15 cellular contexts compared by ENCODE assay signal in genomic region chr7:104327963-104328307, GRCh38. TPM values are rescaled to one million over a fixed set of nuclear protein-coding genes. Genes with fewer than 3 reads are reported as not detected.
DNase-seq lines count a peak whose midpoint lies in the region; ATAC-seq and TF ChIP-seq lines count a peak whose summit lies in the region.
"Had no signal": no experiment of that assay in that cellular context is flagged by ENCODE, and none has a peak within 500 bp of the region (broad histone marks: within the 10 kb centered on the region; RNA-seq: fewer than 3 reads in every experiment).

No MANE protein-coding gene starts in this region.

- dilution Hi-C loops in IMR-90 (cut with HindIII; ENCODE audit: low sequenced_read_pairs, unreplicated experiment) = no loop called here

- H3K27ac Mint-ChIP-seq in endodermal cell = no peak overlapping the region
- H3K27ac Mint-ChIP-seq: activated CD8-positive, alpha-beta T cell treated with anti-CD3 and anti-CD28 coated beads for 36 hours had no signal

- CTCF ChIA-PET in IMR-90 (lab: Yijun Ruan, JAX) = no interaction called here

- H3K4ac ChIP-seq in IMR-90 (ENCODE audit: low read depth, low read length) = no peak overlapping the region

- H3K36me3 Mint-ChIP-seq in endodermal cell (ENCODE audit: low read depth) = no peaks in the 10 kb centered on the region

- no peak overlapping the region for H2BK15ac ChIP-seq in IMR-90 (ENCODE audit: low read depth, low read length)

- peaks cover 6% of the 10 kb centered on the region for H3K4me1 Mint-ChIP-seq in endodermal cell

- H3K9me3 ChIP-seq in IMR-90 (ENCODE audit: control insufficient read depth, insufficient read depth, low read length) = no peaks in the 10 kb centered on the region
- H3K9me3 ChIP-seq in endodermal cell (ENCODE audit: control insufficient read depth, low read length) = no peaks in the 10 kb centered on the region
- no peaks in the 10 kb centered on the region for H3K9me3 ChIP-seq in mucosa of rectum (ENCODE audit: control insufficient read depth in 2 of 2, low read length in 2 of 2)
- H3K9me3 ChIP-seq: heart left ventricle had no signal

- TF ChIP-seq RAD21 in IMR-90 (IDR thresholded peaks at IDR 0.05; ENCODE audit: low read length) = no peak

- no peak for TF ChIP-seq CTCF in IMR-90 (conservative IDR thresholded peaks at IDR 0.05; ENCODE audit: low read depth, low read length)
- no peak for TF ChIP-seq CTCF in endodermal cell (conservative IDR thresholded peaks at IDR 0.05)

- peak overlapping the region; percentile 39 for H2AK9ac ChIP-seq in IMR-90 (replicated peaks; ENCODE audit: low read depth, low read length, poor library complexity)

- H4K20me1 ChIP-seq in IMR-90 (ENCODE audit: insufficient read depth, low read length) = no peaks in the 10 kb centered on the region

- no peak overlapping the region for H3K56ac ChIP-seq in IMR-90 (ENCODE audit: extremely low read depth, insufficient read depth, low read length)

- H3K4me1 ChIP-seq in IMR-90 (ENCODE audit: control insufficient read depth, insufficient read depth, low read length) (peaks cover 2% of the 10 kb centered on the region; the same call in 1 of the 2 replicates), endodermal cell (ENCODE audit: control insufficient read depth, insufficient read depth, low read length) (no peaks in the 10 kb centered on the region), mucosa of rectum (ENCODE audit: control insufficient read depth in 2 of 2, insufficient read depth in 2 of 2, low read length in 2 of 2) (no peaks in the 10 kb centered on the region)
- H3K4me1 ChIP-seq: parathyroid adenoma had no signal

- no peaks in the 10 kb centered on the region for H3K9me1 ChIP-seq in IMR-90 (ENCODE audit: insufficient read depth, low read length)

- no peaks in the 10 kb centered on the region for H3K79me1 ChIP-seq in IMR-90 (ENCODE audit: low read depth in 1 of 2, low read length in 2 of 2)

- POLR2A ChIA-PET in IMR-90 (lab: Charles Lee; ENCODE audit: unreplicated experiment) = no interaction called here

- no peak overlapping the region for H2AK5ac ChIP-seq in IMR-90 (ENCODE audit: low read depth, low read length)

- H3K36me3 ChIP-seq in IMR-90 (ENCODE audit: control insufficient read depth, insufficient read depth, low read length) (no peaks in the 10 kb centered on the region), endodermal cell (ENCODE audit: control insufficient read depth, insufficient read depth, low read length) (no peaks in the 10 kb centered on the region), mucosa of rectum (ENCODE audit: control insufficient read depth in 2 of 2, insufficient read depth in 2 of 2, low read length in 2 of 2) (no peaks in the 10 kb centered on the region)
- H3K36me3 ChIP-seq: heart left ventricle had no signal

- peak overlapping the region; percentile 19 for H2AFZ ChIP-seq in IMR-90 (replicated peaks; ENCODE audit: low read length, poor library complexity)
- H2AFZ ChIP-seq: parathyroid adenoma had no signal

- peak overlapping the region; percentile 49 for H3K4me3 Mint-ChIP-seq in endodermal cell
- H3K4me3 Mint-ChIP-seq: activated CD8-positive, alpha-beta T cell treated with anti-CD3 and anti-CD28 coated beads for 36 hours had no signal

- H3K23ac ChIP-seq in IMR-90 (ENCODE audit: low read depth, low read length) = no peak overlapping the region

- H2BK5ac ChIP-seq in IMR-90 (ENCODE audit: low read depth, low read length, poor library complexity, severe bottlenecking) = no peak overlapping the region

- peak overlapping the region; percentile 67; the same call in 1 of the 2 replicates for H3K4me2 ChIP-seq in IMR-90 (ENCODE audit: low read depth, low read length)

- H3K4me3 ChIP-seq in IMR-90 (ENCODE audit: insufficient read depth, low read depth, low read length) (no peak overlapping the region; the same call in 1 of the 2 replicates), endodermal cell (ENCODE audit: low read length) (peak overlapping the region; percentile 45), mucosa of rectum (ENCODE audit: low read length in 2 of 2) (peak overlapping the region; percentile 26 to 30)

- H3K9me3 Mint-ChIP-seq in endodermal cell = no peaks in the 10 kb centered on the region
- H3K9me3 Mint-ChIP-seq: activated CD8-positive, alpha-beta T cell treated with anti-CD3 and anti-CD28 coated beads for 36 hours had no signal

- peaks cover 31% of the 10 kb centered on the region for H3K27me3 ChIP-seq in IMR-90 (ENCODE audit: control insufficient read depth, insufficient read depth, low read length)
- peaks cover 97% of the 10 kb centered on the region for H3K27me3 ChIP-seq in endodermal cell (ENCODE audit: control insufficient read depth, insufficient read depth, low read length, poor library complexity, severe bottlenecking)
- peaks cover 27 to 28% of the 10 kb centered on the region in 2 donors for H3K27me3 ChIP-seq in mucosa of rectum (ENCODE audit: control insufficient read depth in 2 of 2, insufficient read depth in 2 of 2, low read length in 2 of 2)

- TF ChIP-seq POLR2A in IMR-90 (IDR thresholded peaks at IDR 0.05; ENCODE audit: low read depth, low read length) = no peak

- no peak overlapping the region for H3K27ac ChIP-seq in IMR-90 (ENCODE audit: insufficient read depth, low read length)
- no peak overlapping the region for H3K27ac ChIP-seq in endodermal cell (ENCODE audit: low read depth, low read length)
- H3K27ac ChIP-seq in mucosa of rectum (ENCODE audit: low read depth in 2 of 2, low read length in 2 of 2) = no peak overlapping the region
- H3K27ac ChIP-seq: heart left ventricle, parathyroid adenoma had no signal

- H3K27me3 Mint-ChIP-seq in endodermal cell (ENCODE audit: insufficient read depth) = peaks cover 95% of the 10 kb centered on the region

- no peak overlapping the region for H4K8ac ChIP-seq in IMR-90 (ENCODE audit: low read depth in 2 of 2, low read length in 2 of 2)

- H3K14ac ChIP-seq in IMR-90 (replicated peaks; ENCODE audit: low read depth, low read length) = no peak overlapping the region

- no peak overlapping the region for H4K91ac ChIP-seq in IMR-90 (ENCODE audit: insufficient read depth, low read depth, low read length)

- H2BK20ac ChIP-seq in IMR-90 (ENCODE audit: low read depth, low read length) = no peak overlapping the region

- intact Hi-C loops in IMR-90 (cut with micrococcal nuclease) = no loop called here

- in situ Hi-C loops in IMR-90 (cut with MboI; ENCODE audit: low sequenced_read_pairs) = no loop called here

- H4K5ac ChIP-seq in IMR-90 (ENCODE audit: low read depth, low read length) = no peak overlapping the region

- no peak overlapping the region for H2BK120ac ChIP-seq in IMR-90 (ENCODE audit: low read depth, low read length)

- DNase-seq in COLO668 (lab: John Stamatoyannopoulos, UW; ENCODE audit: unreplicated experiment) (peak; percentile 14), IMR-90 (no peak), endodermal cell (no peak), NCI-H1048 (lab: John Stamatoyannopoulos, UW) (no peak), activated T-cell treated with anti-CD3 and anti-CD28 coated beads for 4 hours (no peak)
- no peak for DNase-seq in effector CD8-positive, alpha-beta T cell (lab: John Stamatoyannopoulos, UW)
- DNase-seq: activated effector memory CD4-positive, alpha-beta T cell treated with Interleukin-2 at 50 U/mL for 16 hours; AML-193; Right ventricle myocardium superior; trophoblast cell had no signal

- H3K9ac ChIP-seq in IMR-90 (ENCODE audit: low read depth, low read length) (no peak overlapping the region), endodermal cell (ENCODE audit: extremely low read depth, low read length, poor library complexity, severe bottlenecking) (no peak overlapping the region), mucosa of rectum (ENCODE audit: low read depth in 1 of 2, low read length in 2 of 2) (no peak overlapping the region)
- H3K9ac ChIP-seq: parathyroid adenoma had no signal

- no TSS peak for BruUV-seq in IMR-90 (replicated peaks; lab: Mats Ljungman, UMichigan)

- WGBS in IMR-90 (ENCODE audit: extremely low coverage in 2 of 2, insufficient read length in 1 of 2), 2 experiments = 3% methylated on average over 6 of the region's 13 CpGs; no CpG with 5 or more reads in 1 of the 2 experiments
- 0 to 21% methylated on average over 6 to 13 of the region's 13 CpGs for WGBS in endodermal cell (ENCODE audit: insufficient coverage in 1 of 2, insufficient read length in 1 of 2), 2 experiments

- ATAC-seq in IMR-90 (ENCODE audit: low read depth) (no peak), GM21786 (IDR thresholded peaks at IDR 0.05; ENCODE audit: unreplicated experiment) (no peak)
- ATAC-seq: activated CD8-positive, alpha-beta T cell treated with anti-CD3 and anti-CD28 coated beads for 36 hours; heart left ventricle had no signal

- H3K18ac ChIP-seq in IMR-90 (ENCODE audit: low read depth, low read length) = no peak overlapping the region

TF ChIP-seq in IMR-90, 13 proteins besides CTCF, POLR2A, EP300 and RAD21 (continues in another document):
- TF ChIP-seq USF2 (IDR thresholded peaks at IDR 0.05; ENCODE audit: low read depth, low read length) = no peak
- TF ChIP-seq RCOR1 (IDR thresholded peaks at IDR 0.05; ENCODE audit: insufficient replicate concordance, low read length) = no peak
- TF ChIP-seq CHD1 (IDR thresholded peaks at IDR 0.05; ENCODE audit: low read depth, low read length) = no peak
- no peak for TF ChIP-seq MAZ (IDR thresholded peaks at IDR 0.05; ENCODE audit: borderline replicate concordance, low read depth, low read length)
- no peak for TF ChIP-seq NFE2L2 (IDR thresholded peaks at IDR 0.05; ENCODE audit: low read depth, low read length)
- TF ChIP-seq, protein P1, sequence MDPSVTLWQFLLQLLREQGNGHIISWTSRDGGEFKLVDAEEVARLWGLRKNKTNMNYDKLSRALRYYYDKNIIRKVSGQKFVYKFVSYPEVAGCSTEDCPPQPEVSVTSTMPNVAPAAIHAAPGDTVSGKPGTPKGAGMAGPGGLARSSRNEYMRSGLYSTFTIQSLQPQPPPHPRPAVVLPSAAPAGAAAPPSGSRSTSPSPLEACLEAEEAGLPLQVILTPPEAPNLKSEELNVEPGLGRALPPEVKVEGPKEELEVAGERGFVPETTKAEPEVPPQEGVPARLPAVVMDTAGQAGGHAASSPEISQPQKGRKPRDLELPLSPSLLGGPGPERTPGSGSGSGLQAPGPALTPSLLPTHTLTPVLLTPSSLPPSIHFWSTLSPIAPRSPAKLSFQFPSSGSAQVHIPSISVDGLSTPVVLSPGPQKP (IDR thresholded peaks at IDR 0.05; ENCODE audit: borderline replicate concordance, low read depth, low read length) = no peak

RNA-seq across cellular contexts. Expression of gene LHFPL3, which starts 0.5 kb away (rescaled TPM):
- total RNA-seq in IMR-90 (2012; rRNA removed) (not detected in 2 replicates), endodermal cell (not detected)
- polyA plus RNA-seq in IMR-90 (2012; rRNA removed) = not detected in 2 replicates
- not detected in 2 replicates for polyA plus RNA-seq in IMR-90 (2012; cell fraction: cytosol; rRNA removed)
- polyA plus RNA-seq in IMR-90 (2012; cell fraction: nucleus; rRNA removed; ENCODE audit: low replicate concordance) = not detected in 2 replicates
- polyA plus RNA-seq in endodermal cell (2013, experiment 1 of 2) = 0.11 TPM
- polyA plus RNA-seq in endodermal cell (2013, experiment 2 of 2) = 0.25 TPM
- total RNA-seq: activated CD8-positive, alpha-beta T cell treated with anti-CD3 and anti-CD28 coated beads for 36 hours; heart left ventricle; Right ventricle myocardium superior had no signal
- polyA plus RNA-seq: heart left ventricle had no signal
